ENCODE assay signal across 8 cellular contexts in the genomic region with DNA sequence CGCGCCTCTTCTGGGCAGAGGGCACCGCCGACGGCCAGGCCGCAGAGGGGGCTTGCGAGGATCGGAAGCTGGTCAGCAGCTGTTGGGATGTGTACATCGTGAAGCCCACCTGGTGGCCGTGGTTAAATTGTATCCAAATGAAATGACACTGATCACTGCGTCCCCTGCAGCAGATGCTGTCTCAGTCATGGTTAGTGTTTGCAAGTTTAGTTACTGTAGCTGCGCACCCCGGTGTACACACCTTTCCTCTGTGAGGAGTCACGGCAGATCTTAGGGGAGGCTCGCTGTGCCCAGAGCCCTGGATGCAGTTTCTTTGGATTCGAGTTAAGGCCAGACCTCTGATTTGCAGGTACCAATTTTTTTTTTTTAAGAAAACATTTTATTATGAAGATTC. TPM values are rescaled to one million over a fixed set of nuclear protein-coding genes. Genes with fewer than 3 reads are reported as not detected.
DNase-seq lines count a peak whose midpoint lies in the region; ATAC-seq and TF ChIP-seq lines count a peak whose summit lies in the region.

No MANE protein-coding gene starts in this region.

- 2 to 5% (median 3%) methylated on average over 15 to 16 of the region's 16 CpGs for whole genome bisulfite sequencing in stomach, 5 donors

- POLR2A ChIA-PET in activated naive CD8-positive, alpha-beta T cell treated with anti-CD3 and anti-CD28 coated beads, Interleukin-2, amount 10 ng/mL, durations not matched to agents 7 days and 5 days (lab: Charles Lee), result interaction anchor here (0.7 to 2.4 kb wide), 3 partner anchors 11 to 34 kb away, joined by 3 to 37 read pairs (median 3); a partner anchor contains a TSS

- H3K4me3 ChIP-seq in iPS-20b (ENCODE audit: low read length) (peak overlapping the region; percentile 75), stomach (peak overlapping the region; percentile 87 to 99 (median 94))

- no peak for TF ChIP-seq CTCF in stomach (IDR thresholded peaks at IDR 0.05)

- H3K4me1 ChIP-seq in iPS-20b (ENCODE audit: insufficient read depth, low read length) (peaks cover 7% of the 10 kb centered on the region; the same call in 1 of the 2 replicates), stomach (peaks cover 22 to 77% (median 52%) of the 10 kb centered on the region in 4 donors)

- peaks cover 6% of the 10 kb centered on the region for H3K36me3 Mint-ChIP-seq in activated naive CD8-positive, alpha-beta T cell treated with anti-CD3 and anti-CD28 coated beads, Interleukin-2, amount 10 ng/mL, durations not matched to agents 7 days and 5 days

- no peak for TF ChIP-seq POLR2A in stomach (IDR thresholded peaks at IDR 0.05)

- H3K9me3 ChIP-seq in iPS-20b (ENCODE audit: insufficient read depth, low read depth, low read length) (no peaks in the 10 kb centered on the region), stomach (no peaks in the 10 kb centered on the region)

- H3K27ac ChIP-seq in iPS-20b (ENCODE audit: low read length), result no peak overlapping the region
- peak overlapping the region; percentile 63 to 86 (median 84) for H3K27ac ChIP-seq in stomach

- no peaks in the 10 kb centered on the region for H3K9me3 Mint-ChIP-seq in activated naive CD8-positive, alpha-beta T cell treated with anti-CD3 and anti-CD28 coated beads, Interleukin-2, amount 10 ng/mL, durations not matched to agents 7 days and 5 days

- H3K27me3 ChIP-seq in iPS-20b (ENCODE audit: insufficient read depth, low read length) (no peaks in the 10 kb centered on the region), stomach (no peaks in the 10 kb centered on the region)

- H3K36me3 ChIP-seq in iPS-20b (ENCODE audit: insufficient read depth, low read depth, low read length) (0 out of 2 replicates have a peak, but pooled peaks cover 6% of the 10 kb centered on the region), stomach (peaks cover 0 to 8% (median 3%) of the 10 kb centered on the region in 4 donors)

- intact Hi-C loops in stomach (cut with DNase I; ENCODE audit: low total_unique reads) (no loop called here), posterior vena cava (cut with DNase I) (no loop called here)

- DNase-seq in SIG-M5 treated with dmso at 0.1 percent for 504 hours (lab: John Stamatoyannopoulos, UW; ENCODE audit: unreplicated experiment) (peak; percentile 17), SIG-M5 (lab: John Stamatoyannopoulos, UW) (no peak), stomach (no peak), posterior vena cava (ENCODE audit: low spot score) (no peak), NCI-H2171 treated with DMSO at 0.1 percent for 48 hours (lab: John Stamatoyannopoulos, UW) (no peak)
- no peak for DNase-seq in activated naive CD8-positive, alpha-beta T cell treated with anti-CD3 and anti-CD28 coated beads, Interleukin-2, amount 10 ng/mL, durations not matched to agents 7 days and 5 days

- peak overlapping the region; percentile 55; the same call in 1 of the 2 replicates for H3K9ac ChIP-seq in iPS-20b (ENCODE audit: low read depth, low read length)

- peak overlapping the region; percentile 82 for H3K27ac Mint-ChIP-seq in activated naive CD8-positive, alpha-beta T cell treated with anti-CD3 and anti-CD28 coated beads, Interleukin-2, amount 10 ng/mL, durations not matched to agents 7 days and 5 days

- peak; percentile 7 for ATAC-seq in HG03565 (IDR thresholded peaks at IDR 0.05; ENCODE audit: unreplicated experiment)
- ATAC-seq in activated naive CD8-positive, alpha-beta T cell treated with anti-CD3 and anti-CD28 coated beads, Interleukin-2, amount 10 ng/mL, durations not matched to agents 7 days and 5 days (ENCODE audit: low read depth), result peak; percentile 23

- H3K27me3 Mint-ChIP-seq in activated naive CD8-positive, alpha-beta T cell treated with anti-CD3 and anti-CD28 coated beads, Interleukin-2, amount 10 ng/mL, durations not matched to agents 7 days and 5 days, result no peaks in the 10 kb centered on the region

- no peak for TF ChIP-seq EP300 in stomach (IDR thresholded peaks at IDR 0.05)

- H3K4me1 Mint-ChIP-seq in activated naive CD8-positive, alpha-beta T cell treated with anti-CD3 and anti-CD28 coated beads, Interleukin-2, amount 10 ng/mL, durations not matched to agents 7 days and 5 days, result peaks cover 49% of the 10 kb centered on the region

- H3K4me3 Mint-ChIP-seq in activated naive CD8-positive, alpha-beta T cell treated with anti-CD3 and anti-CD28 coated beads, Interleukin-2, amount 10 ng/mL, durations not matched to agents 7 days and 5 days, result peak overlapping the region; percentile 90

RNA-seq across cellular contexts. Expression of a gene that starts 0.7 kb away (rescaled TPM):
- 10 to 100 TPM; 40.1 to 42.7 TPM for total RNA-seq in activated naive CD8-positive, alpha-beta T cell treated with anti-CD3 and anti-CD28 coated beads, Interleukin-2, amount 10 ng/mL, durations not matched to agents 7 days and 5 days
- 10 to 100 TPM in 2 of 5 donors, 1 to 10 TPM in 2, not detected in 1; 7.1 to 46.8 (median 13.8) TPM for total RNA-seq in stomach
- polyA plus RNA-seq in stomach, result 100 to 1,000 TPM in 1 of 3 donors, 10 to 100 TPM in 2; 90.0 to 114 (median 97.3) TPM
- total RNA-seq in posterior vena cava, result 10 to 100 TPM; 45.3 to 48.4 TPM

RNA-seq across cellular contexts. Expression of a gene that starts 34.4 kb away (rescaled TPM):
- total RNA-seq in activated naive CD8-positive, alpha-beta T cell treated with anti-CD3 and anti-CD28 coated beads, Interleukin-2, amount 10 ng/mL, durations not matched to agents 7 days and 5 days, result 10 to 100 TPM; 23.2 to 25.1 TPM
- total RNA-seq in stomach (10 to 100 TPM; 16.5 to 43.2 (median 32.9) TPM), posterior vena cava (10 to 100 TPM; 14.7 to 15.7 TPM)
- 10 to 100 TPM in 1 of 3 donors, 1 to 10 TPM in 2; 7.3 to 17.3 (median 9.9) TPM for polyA plus RNA-seq in stomach

RNA-seq across cellular contexts. Expression of a gene that starts 34.5 kb away (rescaled TPM):
- total RNA-seq in activated naive CD8-positive, alpha-beta T cell treated with anti-CD3 and anti-CD28 coated beads, Interleukin-2, amount 10 ng/mL, durations not matched to agents 7 days and 5 days, result not detected
- total RNA-seq in stomach (not detected), posterior vena cava (1 to 10 TPM in 1 of 2 donors, not detected in 1; 1.2 TPM)
- not detected for polyA plus RNA-seq in stomach
